In the genomic region with DNA sequence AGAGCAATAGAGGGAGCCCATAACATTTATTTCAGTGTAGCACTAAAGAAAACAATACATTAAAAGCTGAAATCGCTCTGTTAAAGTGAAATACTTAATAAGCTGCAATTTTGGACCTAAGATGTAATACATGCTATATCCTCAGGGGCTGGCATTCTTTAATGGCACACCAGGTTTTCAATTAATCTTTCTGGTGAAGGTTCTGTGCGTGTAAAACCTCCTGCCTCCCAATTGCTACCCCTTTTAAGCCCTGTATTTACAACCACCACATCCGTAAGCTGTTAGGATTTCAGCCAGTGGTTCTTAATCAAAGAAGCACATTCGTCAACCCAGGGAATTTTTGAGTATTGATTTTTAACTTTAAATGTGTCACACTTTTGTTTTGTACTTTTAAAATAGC, we compare ENCODE assay signal across 31 cellular contexts.
"Had no signal": no experiment of that assay in that cellular context is flagged by ENCODE, and none has a peak within 500 bp of the region (broad histone marks: within the 10 kb centered on the region; RNA-seq: fewer than 3 reads in every experiment).

No MANE protein-coding gene starts in this region.

- H3K27me3 ChIP-seq: esophagus muscularis mucosa, heart right ventricle, left lung, right lobe of liver, stomach, thyroid gland had no signal

- H3K36me3 ChIP-seq: esophagus muscularis mucosa, heart right ventricle, left lung, lower lobe of right lung, right lobe of liver, stomach, thyroid gland had no signal

- H3K4me3 Mint-ChIP-seq: activated CD4-positive, alpha-beta memory T cell treated with anti-CD3 and anti-CD28 coated beads for 36 hours; activated CD4-positive, alpha-beta T cell treated with anti-CD3 and anti-CD28 coated beads, Interleukin-2, amount 10 ng/mL, durations not matched to agents 24 days and 14 days; activated T-helper 1 cell treated with anti-CD3 and anti-CD28 coated beads, Interleukin-12 subunit alpha, Interleukin-12 subunit beta, Interleukin-2, Interleukin-4 antibody, amounts not matched to agents 30 ng/mL and 10 ng/mL and 1 ng/mL, durations not matched to agents 14 hours and 24 hours and 36 hours; central memory CD8-positive, alpha-beta T cell; dendritic cell treated with granulocyte-macrophage colony-stimulating factor and Interleukin-4, amounts not matched to agents 40 ng/mL and 50 ng/mL, for 4 days; endodermal cell; natural killer cell; stimulated activated memory B cell treated with anti-CD40 and anti-IgM and Interleukin-4, amounts not matched to agents 10 μg/mL and 1 μg/mL and 100 μg/mL, for 72 hours; T-helper 1 cell treated with Interleukin-12 subunit alpha and Interleukin-12 subunit beta and Interleukin-4 antibody, amounts not matched to agents 30 μg/mL and 1 μg/mL, for 36 hours had no signal

- H3K27ac Mint-ChIP-seq: activated CD4-positive, alpha-beta memory T cell treated with anti-CD3 and anti-CD28 coated beads for 36 hours; activated CD4-positive, alpha-beta T cell treated with anti-CD3 and anti-CD28 coated beads, Interleukin-2, amount 10 ng/mL, durations not matched to agents 24 days and 14 days; activated T-helper 1 cell treated with anti-CD3 and anti-CD28 coated beads, Interleukin-12 subunit alpha, Interleukin-12 subunit beta, Interleukin-2, Interleukin-4 antibody, amounts not matched to agents 30 ng/mL and 10 ng/mL and 1 ng/mL, durations not matched to agents 14 hours and 24 hours and 36 hours; dendritic cell treated with granulocyte-macrophage colony-stimulating factor and Interleukin-4, amounts not matched to agents 40 ng/mL and 50 ng/mL, for 4 days; endodermal cell; natural killer cell; stimulated activated memory B cell treated with anti-CD40 and anti-IgM and Interleukin-4, amounts not matched to agents 10 μg/mL and 1 μg/mL and 100 μg/mL, for 72 hours; T-helper 1 cell treated with Interleukin-12 subunit alpha and Interleukin-12 subunit beta and Interleukin-4 antibody, amounts not matched to agents 30 μg/mL and 1 μg/mL, for 36 hours had no signal

- H3K4me3 ChIP-seq: esophagus muscularis mucosa, heart right ventricle, left lung, lower lobe of right lung, right lobe of liver, skin epidermis, stomach, thyroid gland had no signal

- H3K27me3 Mint-ChIP-seq: dendritic cell treated with granulocyte-macrophage colony-stimulating factor and Interleukin-4, amounts not matched to agents 40 ng/mL and 50 ng/mL, for 4 days; progenitor cell of endocrine pancreas; stimulated activated memory B cell treated with anti-CD40 and anti-IgM and Interleukin-4, amounts not matched to agents 10 μg/mL and 1 μg/mL and 100 μg/mL, for 72 hours had no signal

- H3K9me3 Mint-ChIP-seq: activated CD4-positive, alpha-beta memory T cell treated with anti-CD3 and anti-CD28 coated beads for 36 hours; activated CD4-positive, alpha-beta T cell treated with anti-CD3 and anti-CD28 coated beads, Interleukin-2, amount 10 ng/mL, durations not matched to agents 24 days and 14 days; activated T-helper 1 cell treated with anti-CD3 and anti-CD28 coated beads, Interleukin-12 subunit alpha, Interleukin-12 subunit beta, Interleukin-2, Interleukin-4 antibody, amounts not matched to agents 30 ng/mL and 10 ng/mL and 1 ng/mL, durations not matched to agents 14 hours and 24 hours and 36 hours; central memory CD8-positive, alpha-beta T cell; endodermal cell; natural killer cell; stimulated activated memory B cell treated with anti-CD40 and anti-IgM and Interleukin-4, amounts not matched to agents 10 μg/mL and 1 μg/mL and 100 μg/mL, for 72 hours; T-helper 1 cell treated with Interleukin-12 subunit alpha and Interleukin-12 subunit beta and Interleukin-4 antibody, amounts not matched to agents 30 μg/mL and 1 μg/mL, for 36 hours had no signal

- H3K9me3 ChIP-seq: esophagus muscularis mucosa, heart right ventricle, left lung, lower lobe of right lung, right lobe of liver, stomach, thyroid gland had no signal

- DNase-seq: activated CD4-positive, alpha-beta memory T cell treated with anti-CD3 and anti-CD28 coated beads for 36 hours; activated CD4-positive, alpha-beta T cell treated with anti-CD3 and anti-CD28 coated beads, Interleukin-2, amount 10 ng/mL, durations not matched to agents 24 days and 14 days; activated CD4-positive, CD25-positive, alpha-beta regulatory T cell treated with anti-CD3 and anti-CD28 coated beads, Interleukin-2, amount 50 U/mL, for 72 hours; activated CD8-positive, alpha-beta memory T cell treated with anti-CD3 and anti-CD28 coated beads, Interleukin-2, amount 50 U/mL, for 4 hours; activated effector memory CD4-positive, alpha-beta T cell treated with anti-CD3 and anti-CD28 coated beads, Interleukin-2, amount 50 U/mL, for 16 hours; activated naive CD4-positive, alpha-beta T cell treated with anti-CD3 and anti-CD28 coated beads, Interleukin-2, amount 50 U/mL, for 16 hours; activated T-cell treated with anti-CD3 and anti-CD28 coated beads, Interleukin-2, amount 50 U/mL, for 1 hour; amniotic stem cell; endodermal cell; foreskin melanocyte; heart right ventricle; kidney glomerular epithelial cell; left lung; lower lobe of right lung; mesenchymal stem cell; natural killer cell; right lobe of liver; stimulated activated CD4-positive, alpha-beta T cell treated with anti-CD3 and anti-CD28 coated beads, Interleukin-1b, Interleukin-23, amount 100 ng/mL, for 48 hours; stimulated activated CD4-positive, alpha-beta T cell treated with anti-CD3 and anti-CD28 coated beads, Interleukin-4, amount 100 ng/mL, for 4 hours; stimulated activated CD8-positive, alpha-beta memory T cell treated with anti-CD3 and anti-CD28 coated beads, Interleukin-4, amount 100 ng/mL, for 48 hours; stomach; T1000; thyroid gland had no signal

- ATAC-seq: heart right ventricle; left lung; lower lobe of right lung; right lobe of liver; stimulated activated memory B cell treated with anti-CD40 and anti-IgM and Interleukin-4, amounts not matched to agents 10 μg/mL and 1 μg/mL and 100 μg/mL, for 72 hours had no signal

- H3K4me1 ChIP-seq: esophagus muscularis mucosa, heart right ventricle, left lung, lower lobe of right lung, right lobe of liver, stomach, thyroid gland had no signal

- H3K4me1 Mint-ChIP-seq: activated CD4-positive, alpha-beta T cell treated with anti-CD3 and anti-CD28 coated beads, Interleukin-2, amount 10 ng/mL, durations not matched to agents 24 days and 14 days; central memory CD8-positive, alpha-beta T cell; natural killer cell had no signal

- H3K27ac ChIP-seq: esophagus muscularis mucosa, heart right ventricle, left lung, lower lobe of right lung, right lobe of liver, stomach, thyroid gland had no signal

- H3K36me3 Mint-ChIP-seq: activated CD4-positive, alpha-beta memory T cell treated with anti-CD3 and anti-CD28 coated beads for 36 hours; natural killer cell; stimulated activated memory B cell treated with anti-CD40 and anti-IgM and Interleukin-4, amounts not matched to agents 10 μg/mL and 1 μg/mL and 100 μg/mL, for 72 hours had no signal
